Comparison of ENCODE assay signal across 13 cellular contexts in the genomic region with DNA sequence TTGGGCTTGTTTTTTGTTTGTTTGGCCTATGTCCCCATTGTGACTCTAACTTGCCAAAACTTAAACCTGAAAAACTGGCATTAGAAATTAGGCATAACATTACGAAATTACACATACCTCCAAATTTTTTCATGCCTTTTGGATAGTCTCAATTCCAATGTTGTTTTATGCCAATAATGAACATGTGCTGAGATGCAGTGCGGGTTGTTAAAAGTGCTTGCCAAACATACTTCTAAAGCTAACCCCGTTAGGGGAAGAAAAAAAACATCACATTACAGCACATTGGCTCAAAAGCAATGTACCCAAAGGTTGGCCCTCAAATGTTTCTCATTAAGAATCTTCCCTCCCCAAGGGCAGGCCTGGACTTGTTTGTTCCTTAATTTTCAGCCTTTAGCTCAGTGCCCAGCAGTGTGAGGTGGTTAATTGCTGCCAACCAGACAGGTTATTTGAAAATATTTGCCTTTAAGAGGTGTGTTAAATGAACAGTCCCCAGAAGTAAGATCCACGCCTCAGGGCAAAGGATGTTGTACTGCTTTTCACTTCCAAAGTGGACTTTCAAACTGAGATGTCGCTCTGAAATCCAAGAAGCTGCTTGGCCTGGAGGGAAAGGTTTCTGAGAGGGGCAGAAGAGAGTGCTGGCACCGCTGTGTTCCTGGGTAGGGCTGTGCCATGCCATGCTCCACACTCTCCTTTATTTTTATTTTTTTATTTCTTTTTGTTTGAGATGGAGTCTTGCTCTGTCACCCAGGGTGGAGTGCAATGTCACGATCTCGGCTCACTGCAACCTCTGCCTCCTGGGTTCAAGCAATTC. TPM values are rescaled to one million over a fixed set of nuclear protein-coding genes. Genes with fewer than 3 reads are reported as not detected.
DNase-seq lines count a peak whose midpoint lies in the region; ATAC-seq and TF ChIP-seq lines count a peak whose summit lies in the region.
"Had no signal": no experiment of that assay in that cellular context is flagged by ENCODE, and none has a peak within 500 bp of the region (broad histone marks: within the 10 kb centered on the region; RNA-seq: fewer than 3 reads in every experiment).

No MANE protein-coding gene starts in this region.

- H3K9me3 ChIP-seq in adipocyte (ENCODE audit: control insufficient read depth, low read length) (peaks cover 16% of the 10 kb centered on the region), iPS-15b (ENCODE audit: control insufficient read depth, insufficient read depth, low read length) (no peaks in the 10 kb centered on the region), tibial nerve (peaks cover 0 to 13% (median 0%) of the 10 kb centered on the region in 4 donors)

- H3K36me3 ChIP-seq in adipocyte (ENCODE audit: control insufficient read depth, insufficient read depth, low read length, severe bottlenecking) = no peaks in the 10 kb centered on the region
- no peaks in the 10 kb centered on the region for H3K36me3 ChIP-seq in iPS-15b (ENCODE audit: control insufficient read depth, insufficient read depth, low read length)
- H3K36me3 ChIP-seq in tibial nerve = no peaks in the 10 kb centered on the region

- H3K9ac ChIP-seq in adipocyte (ENCODE audit: low read length) (peak overlapping the region; percentile 83), iPS-15b (ENCODE audit: low read depth, low read length) (peak overlapping the region; percentile 60)

- TF ChIP-seq CTCF in tibial nerve (IDR thresholded peaks at IDR 0.05) = no peak

- TF ChIP-seq POLR2A in tibial nerve (IDR thresholded peaks at IDR 0.05) = no peak

- DNase-seq in NCI-H2196 (lab: John Stamatoyannopoulos, UW; ENCODE audit: unreplicated experiment) (peak; percentile 8), NCI-H2196 treated with DMSO at 0.1 percent for 48 hours (lab: John Stamatoyannopoulos, UW; ENCODE audit: unreplicated experiment) (no peak), adipocyte (ENCODE audit: low read depth) (peak; percentile 88), tibial nerve (ENCODE audit: low spot score in 2 of 2) (no peak), kidney glomerular epithelial cell (lab: John Stamatoyannopoulos, UW) (no peak), NCI-H128 (lab: John Stamatoyannopoulos, UW; ENCODE audit: unreplicated experiment) (no peak)
- DNase-seq: NCI-H187 treated with DMSO at 0.1 percent for 48 hours; stimulated activated CD4-positive, alpha-beta T cell treated with anti-CD3 and anti-CD28 coated beads, Interleukin-15, amount 100 ng/mL, for 24 hours; substantia nigra; T-helper 9 cell had no signal

- no peaks in the 10 kb centered on the region for H3K27me3 ChIP-seq in adipocyte (replicated peaks; ENCODE audit: control insufficient read depth, insufficient read depth, low read length)
- no peaks in the 10 kb centered on the region for H3K27me3 ChIP-seq in iPS-15b (ENCODE audit: control insufficient read depth, insufficient read depth, low read length)
- H3K27me3 ChIP-seq in tibial nerve = no peaks in the 10 kb centered on the region

- WGBS in tibial nerve, 2 donors = 66 to 67% methylated on average over 8 of the region's 8 CpGs

- TF ChIP-seq EP300 in tibial nerve (IDR thresholded peaks at IDR 0.05) = no peak

- ATAC-seq in HG03025 (IDR thresholded peaks at IDR 0.05; ENCODE audit: low FRiP score, unreplicated experiment) = no peak
- ATAC-seq: A549 had no signal

- H3K4me3 ChIP-seq in adipocyte (ENCODE audit: low read length) (peak overlapping the region; percentile 51), iPS-15b (ENCODE audit: low read depth, low read length) (no peak overlapping the region), tibial nerve (no peak overlapping the region)
- H3K4me3 ChIP-seq: A549 had no signal

- H3K27ac ChIP-seq in tibial nerve = peak overlapping the region in 3 of 4 donors; percentile 7 to 69 (median 57)

- H3K4me1 ChIP-seq in adipocyte (ENCODE audit: control insufficient read depth, insufficient read depth, low read length) (peaks cover 32% of the 10 kb centered on the region), iPS-15b (ENCODE audit: control insufficient read depth, insufficient read depth, low read length) (peaks cover 14% of the 10 kb centered on the region), tibial nerve (peaks cover 0 to 44% (median 0%) of the 10 kb centered on the region in 4 donors)

RNA-seq across cellular contexts. Expression of a gene that starts 32.9 kb away (rescaled TPM):
- total RNA-seq in tibial nerve = 1,000 to 10,000 TPM in 1 of 4 donors, 100 to 1,000 TPM in 3; 172 to 1,145 (median 351) TPM

RNA-seq across cellular contexts. Expression of a gene that starts 56.3 kb away (rescaled TPM):
- total RNA-seq in tibial nerve = under 1 TPM in 1 of 4 donors, not detected in 3; 0.42 TPM

RNA-seq across cellular contexts. Expression of a gene that starts 56.4 kb away (rescaled TPM):
- total RNA-seq in tibial nerve = not detected

Comparison
In these comparisons a context has a peak if more than half of its experiments do, and no peak if none do; other contexts are left out.
1. DNase-seq: peak in NCI-H2196 (single experiment) and adipocyte (single experiment); none in NCI-H2196 treated with DMSO at 0.1 percent for 48 hours (single experiment), tibial nerve (0 of 2), kidney glomerular epithelial cell (single experiment) and NCI-H128 (single experiment).